ENCODE assay signal across 8 cellular contexts in the genomic region with DNA sequence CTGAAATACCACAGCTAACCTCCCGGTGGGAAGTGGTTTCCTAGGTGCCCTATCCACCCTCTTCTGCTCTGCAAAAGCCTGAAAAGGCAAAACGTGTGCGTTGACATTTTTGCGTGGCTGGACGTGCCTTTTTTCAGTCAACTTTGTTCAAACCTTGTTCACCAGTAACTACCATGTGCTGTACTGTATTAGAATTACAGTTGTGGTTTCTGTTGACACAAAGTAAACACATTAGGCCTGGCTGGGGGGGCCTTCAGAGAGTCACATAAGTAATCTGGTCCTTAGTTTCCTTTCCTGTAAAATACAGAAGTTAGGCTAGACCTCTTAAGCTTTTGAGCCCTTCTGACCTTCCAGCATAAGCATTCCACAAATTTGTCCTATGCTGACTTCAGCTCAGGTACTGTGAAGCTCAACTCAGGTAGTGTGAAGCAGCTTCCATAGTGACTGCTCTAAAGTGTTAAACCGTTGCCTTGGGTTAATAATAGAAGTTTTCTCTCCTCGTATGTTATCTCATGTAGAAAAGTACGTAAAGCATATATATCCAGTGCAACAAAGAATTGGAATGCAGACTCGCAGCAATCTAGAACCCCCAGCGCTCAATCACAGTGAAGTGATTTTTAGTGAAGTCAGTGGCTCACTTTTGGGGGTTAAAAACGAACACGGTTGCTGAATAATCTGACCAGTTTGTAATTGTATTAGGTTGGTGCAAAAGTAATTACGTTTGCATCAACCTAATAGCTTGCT. TPM values are rescaled to one million over a fixed set of nuclear protein-coding genes. Genes with fewer than 3 reads are reported as not detected.
A peak's percentile ranks its signal among the peaks of the same experiment; 100 is the strongest.
DNase-seq lines count a peak whose midpoint lies in the region; ATAC-seq and TF ChIP-seq lines count a peak whose summit lies in the region.

No MANE protein-coding gene starts in this region.

- H3K36me3 ChIP-seq in heart right ventricle (peaks cover 0 to 64% (median 29%) of the 10 kb centered on the region in 9 donors), kidney epithelial cell (ENCODE audit: control insufficient read depth, insufficient read depth, low read length) (no peaks in the 10 kb centered on the region), stomach smooth muscle (ENCODE audit: control insufficient read depth in 2 of 2, insufficient read depth in 2 of 2, low read length in 2 of 2) (peaks cover 16 to 18% of the 10 kb centered on the region in 2 donors)

- no peak for TF ChIP-seq CTCF in heart right ventricle (IDR thresholded peaks at IDR 0.05)
- no peak for TF ChIP-seq CTCF in kidney epithelial cell (IDR thresholded peaks at IDR 0.05; ENCODE audit: insufficient read depth, low read length, poor library complexity, severe bottlenecking)
- TF ChIP-seq CTCF in GM10266 (IDR thresholded peaks at IDR 0.05; ENCODE audit: control insufficient read depth, insufficient read depth, low read depth, missing control alignments) = no peak

- intact Hi-C loops in heart right ventricle (cut with DNase I) = loop anchor here in 4 of 10 donors (2.0 to 10.0 kb wide), 3 partner anchors 37 to 55 kb away; partner anchors contain the start of gene GAS2L1 (in 3 of the 4)
- intact Hi-C loops in Right ventricle myocardium superior (cut with DNase I) = loop anchor here (2.0 kb wide), 1 partner anchor 37 kb away; the partner anchor contains the start of gene GAS2L1

- H3K9me3 Mint-ChIP-seq in activated naive CD4-positive, alpha-beta T cell treated with anti-CD3 and anti-CD28 coated beads, Interleukin-2, amount 50 U/mL, for 72 hours = no peaks in the 10 kb centered on the region

- peaks cover 56 to 83% of the 10 kb centered on the region in 2 donors for H3K36me3 Mint-ChIP-seq in activated naive CD4-positive, alpha-beta T cell treated with anti-CD3 and anti-CD28 coated beads, Interleukin-2, amount 50 U/mL, for 72 hours

- H3K4me1 ChIP-seq in heart right ventricle = peaks cover 13 to 78% (median 62%) of the 10 kb centered on the region in 9 donors
- peaks cover 34% of the 10 kb centered on the region for H3K4me1 ChIP-seq in stomach smooth muscle (ENCODE audit: control insufficient read depth, insufficient read depth, low read length)

- peak overlapping the region; percentile 97 to 100 for H3K9ac ChIP-seq in stomach smooth muscle (ENCODE audit: low read length in 2 of 2)

- H3K27me3 ChIP-seq in heart right ventricle = no peaks in the 10 kb centered on the region
- H3K27me3 ChIP-seq in kidney epithelial cell (ENCODE audit: control insufficient read depth, insufficient read depth, low read length) = no peaks in the 10 kb centered on the region
- H3K27me3 ChIP-seq in stomach smooth muscle (ENCODE audit: control insufficient read depth in 1 of 2, insufficient read depth in 2 of 2, low read length in 2 of 2) = no peaks in the 10 kb centered on the region

- H3K9me3 ChIP-seq in heart right ventricle (no peaks in the 10 kb centered on the region), stomach smooth muscle (ENCODE audit: control insufficient read depth in 2 of 2, low read length in 2 of 2) (no peaks in the 10 kb centered on the region)

- H3K27ac ChIP-seq in heart right ventricle = peak overlapping the region in 8 of 10 donors; percentile 98 to 100 (median 99)
- H3K27ac ChIP-seq in stomach smooth muscle (ENCODE audit: low read length) = peak overlapping the region; percentile 1

- ATAC-seq in heart right ventricle = no peak
- ATAC-seq in Right ventricle myocardium superior (ENCODE audit: poor library complexity) = no peak
- ATAC-seq in activated naive CD4-positive, alpha-beta T cell treated with anti-CD3 and anti-CD28 coated beads, Interleukin-2, amount 50 U/mL, for 72 hours = no peak
- no peak for ATAC-seq in GM19455 (IDR thresholded peaks at IDR 0.05; ENCODE audit: unreplicated experiment)

- H3K4me3 ChIP-seq in heart right ventricle = peak overlapping the region; percentile 71 to 98 (median 82)
- H3K4me3 ChIP-seq in kidney epithelial cell (ENCODE audit: low read depth, low read length) = peak overlapping the region; percentile 76
- H3K4me3 ChIP-seq in stomach smooth muscle (ENCODE audit: low read length in 2 of 2) = peak overlapping the region; percentile 77 to 96

- 8 to 10% methylated on average over 13 of the region's 13 CpGs for WGBS in heart right ventricle, 2 donors

- DNase-seq in heart right ventricle = no peak
- DNase-seq in Right ventricle myocardium superior = no peak
- DNase-seq in activated naive CD4-positive, alpha-beta T cell treated with anti-CD3 and anti-CD28 coated beads, Interleukin-2, amount 50 U/mL, for 72 hours (ENCODE audit: low spot score in 2 of 2) = no peak
- DNase-seq in kidney epithelial cell (ENCODE audit: low read depth) = no peak
- no peak for DNase-seq in GM10266 (ENCODE audit: extremely low spot score)
- DNase-seq in cerebellar nuclear complex (lab: John Stamatoyannopoulos, UW) = no peak

- H3K27ac Mint-ChIP-seq in activated naive CD4-positive, alpha-beta T cell treated with anti-CD3 and anti-CD28 coated beads, Interleukin-2, amount 50 U/mL, for 72 hours = peak overlapping the region; percentile 99

RNA-seq across cellular contexts. Expression of gene EWSR1, which starts 1.8 kb away (rescaled TPM):
- 100 to 1,000 TPM; 131 to 153 (median 139) TPM for total RNA-seq in heart right ventricle
- 100 to 1,000 TPM; 105 to 115 TPM for polyA plus RNA-seq in heart right ventricle
- total RNA-seq in Right ventricle myocardium superior = 108 TPM
- total RNA-seq in activated naive CD4-positive, alpha-beta T cell treated with anti-CD3 and anti-CD28 coated beads, Interleukin-2, amount 50 U/mL, for 72 hours = 100 to 1,000 TPM; 257 to 320 TPM
- 189 and 205 TPM in 2 replicates for total RNA-seq in kidney epithelial cell

RNA-seq across cellular contexts. Expression of gene RHBDD3, which starts 2.1 kb away (rescaled TPM):
- total RNA-seq in heart right ventricle = 10 to 100 TPM in 9 of 10 donors, 1 to 10 TPM in 1; 7.0 to 18.0 (median 12.2) TPM
- 10 to 100 TPM; 17.3 to 25.8 TPM for polyA plus RNA-seq in heart right ventricle
- 11.7 TPM for total RNA-seq in Right ventricle myocardium superior
- total RNA-seq in activated naive CD4-positive, alpha-beta T cell treated with anti-CD3 and anti-CD28 coated beads, Interleukin-2, amount 50 U/mL, for 72 hours = 10 to 100 TPM; 19.6 to 29.5 TPM
- total RNA-seq in kidney epithelial cell = 51.8 and 59.6 TPM in 2 replicates

RNA-seq across cellular contexts. Expression of gene GAS2L1, which starts 36.5 kb away (rescaled TPM):
- total RNA-seq in heart right ventricle (10 to 100 TPM; 10.9 to 35.4 (median 13.6) TPM), Right ventricle myocardium superior (24.4 TPM), kidney epithelial cell (8.9 and 10.3 TPM in 2 replicates)
- polyA plus RNA-seq in heart right ventricle = 10 to 100 TPM; 29.6 to 45.0 TPM
- total RNA-seq in activated naive CD4-positive, alpha-beta T cell treated with anti-CD3 and anti-CD28 coated beads, Interleukin-2, amount 50 U/mL, for 72 hours = 1 to 10 TPM in 1 of 2 donors, under 1 TPM in 1; 0.36 to 1.5 TPM

RNA-seq across cellular contexts. Expression of gene RASL10A, which starts 45.6 kb away (rescaled TPM):
- total RNA-seq in heart right ventricle (1 to 10 TPM in 8 of 10 donors, under 1 TPM in 2; 0.87 to 4.3 (median 1.6) TPM), Right ventricle myocardium superior (1.3 TPM), kidney epithelial cell (0.33 TPM in 1 of 2 replicates, not detected in the other)
- 1 to 10 TPM; 3.1 to 3.8 TPM for polyA plus RNA-seq in heart right ventricle
- under 1 TPM; 0.20 to 0.78 TPM for total RNA-seq in activated naive CD4-positive, alpha-beta T cell treated with anti-CD3 and anti-CD28 coated beads, Interleukin-2, amount 50 U/mL, for 72 hours
